Comparison of ENCODE assay signal across 1 cellular context in genomic region chr1:169485427-169486280, GRCh38.
TF ChIP-seq lines count a peak whose summit lies in the region.

Gene SLC19A2 (minus strand): TSS chr1:169485944. CDS start chr1:169485766, 178 bp downstream.

TF ChIP-seq in HepG2, 621 proteins besides CTCF, POLR2A, EP300 and RAD21 (continued from another document and continues in another):
- no peak for TF ChIP-seq ZNF3 (CRISPR knock-in tag; IDR thresholded peaks at IDR 0.05)
- TF ChIP-seq BORCS8-MEF2B (CRISPR knock-in tag; IDR thresholded peaks at IDR 0.05): no peak
- no peak for TF ChIP-seq NR3C1 (CRISPR knock-in tag; IDR thresholded peaks at IDR 0.05)
- TF ChIP-seq ZNF124 (CRISPR knock-in tag; IDR thresholded peaks at IDR 0.05): 0 out of 2 replicates have a peak, but pooled peaks have one; percentile 51
- TF ChIP-seq DZIP1 (CRISPR knock-in tag; IDR thresholded peaks at IDR 0.05): 0 out of 2 replicates have a peak, but pooled peaks have one; percentile 46
- peak; percentile 49; the same call in 1 of the 2 replicates for TF ChIP-seq MYNN (CRISPR knock-in tag; IDR thresholded peaks at IDR 0.05; ENCODE audit: low read depth)
- TF ChIP-seq SNRNP70 (IDR thresholded peaks at IDR 0.05; ENCODE audit: low read depth, low read length): no peak
- TF ChIP-seq SMAD1 (CRISPR knock-in tag; IDR thresholded peaks at IDR 0.05; ENCODE audit: borderline replicate concordance, low read depth): no peak; the same call in 1 of the 2 replicates
- no peak for TF ChIP-seq NFE2L1 (CRISPR knock-in tag; IDR thresholded peaks at IDR 0.05; ENCODE audit: borderline replicate concordance)
- TF ChIP-seq PCBP1 (IDR thresholded peaks at IDR 0.05; ENCODE audit: borderline replicate concordance, low read depth, low read length): no peak
- peak; percentile 89; the same call in 1 of the 2 replicates for TF ChIP-seq CREB3 (CRISPR knock-in tag; IDR thresholded peaks at IDR 0.05)
- TF ChIP-seq FIP1L1 (IDR thresholded peaks at IDR 0.05; ENCODE audit: borderline replicate concordance, insufficient read depth, low read depth, low read length): no peak
- peak; percentile 98 for TF ChIP-seq ZMYM4 (CRISPR knock-in tag; IDR thresholded peaks at IDR 0.05)
- no peak; the same call in 1 of the 2 replicates for TF ChIP-seq DPF2 (CRISPR knock-in tag; IDR thresholded peaks at IDR 0.05; ENCODE audit: borderline replicate concordance, low read depth)
- no peak for TF ChIP-seq HMGXB3 (CRISPR knock-in tag; IDR thresholded peaks at IDR 0.05; ENCODE audit: borderline replicate concordance)
- no peak for TF ChIP-seq TEAD2 (CRISPR knock-in tag; IDR thresholded peaks at IDR 0.05)
- TF ChIP-seq RBFOX2 (IDR thresholded peaks at IDR 0.05; ENCODE audit: low read depth, low read length): peak; percentile 97
- 0 out of 2 replicates have a peak, but pooled peaks have one; percentile 64 for TF ChIP-seq ZNF20 (CRISPR knock-in tag; IDR thresholded peaks at IDR 0.05)
- TF ChIP-seq THAP11 (CRISPR knock-in tag; IDR thresholded peaks at IDR 0.05): peak; percentile 2; the same call in 1 of the 2 replicates
- TF ChIP-seq ZNF510 (CRISPR knock-in tag; IDR thresholded peaks at IDR 0.05; ENCODE audit: low read depth): no peak; the same call in 1 of the 2 replicates
- TF ChIP-seq MXD3 (CRISPR knock-in tag; IDR thresholded peaks at IDR 0.05): peak; percentile 56; the same call in 1 of the 2 replicates
- TF ChIP-seq ZNF546 (CRISPR knock-in tag; conservative IDR thresholded peaks at IDR 0.05): no peak
- no peak for TF ChIP-seq PAF1 (CRISPR knock-in tag; IDR thresholded peaks at IDR 0.05)
- peak; percentile 79; the same call in 1 of the 2 replicates for TF ChIP-seq ZNF543 (CRISPR knock-in tag; IDR thresholded peaks at IDR 0.05)
- no peak for TF ChIP-seq ZNF24 (IDR thresholded peaks at IDR 0.05)
- peak; percentile 90 for TF ChIP-seq TBX2 (CRISPR knock-in tag; IDR thresholded peaks at IDR 0.05; ENCODE audit: borderline replicate concordance)
- no peak for TF ChIP-seq ZBTB42 (CRISPR knock-in tag; IDR thresholded peaks at IDR 0.05)
- peak; percentile 92 for TF ChIP-seq KLF11 (CRISPR knock-in tag; IDR thresholded peaks at IDR 0.05)
- no peak for TF ChIP-seq HNRNPK (IDR thresholded peaks at IDR 0.05; ENCODE audit: low read depth, low read length, poor library complexity, severe bottlenecking)
- no peak for TF ChIP-seq ZNF281 (CRISPR knock-in tag; IDR thresholded peaks at IDR 0.05; ENCODE audit: borderline replicate concordance)
- TF ChIP-seq ZFAT (CRISPR knock-in tag; conservative IDR thresholded peaks at IDR 0.05): no peak
- 0 out of 2 replicates have a peak, but pooled peaks have one; percentile 31 for TF ChIP-seq ZNF572 (CRISPR knock-in tag; IDR thresholded peaks at IDR 0.05)
- no peak for TF ChIP-seq HOXA7 (CRISPR knock-in tag; IDR thresholded peaks at IDR 0.05)
- TF ChIP-seq ZNF652 (CRISPR knock-in tag; IDR thresholded peaks at IDR 0.05; ENCODE audit: borderline replicate concordance, low read depth): peak; percentile 40; the same call in 1 of the 2 replicates
- TF ChIP-seq ZBTB21 (CRISPR knock-in tag; IDR thresholded peaks at IDR 0.05): 0 out of 2 replicates have a peak, but pooled peaks have one; percentile 28
- no peak for TF ChIP-seq SRSF4 (IDR thresholded peaks at IDR 0.05; ENCODE audit: low read depth, low read length, poor library complexity, severe bottlenecking)
- TF ChIP-seq SNAPC2 (CRISPR knock-in tag; IDR thresholded peaks at IDR 0.05): peak; percentile 83
- TF ChIP-seq ZNF225 (CRISPR knock-in tag; IDR thresholded peaks at IDR 0.05): 0 out of 2 replicates have a peak, but pooled peaks have one; percentile 33
- TF ChIP-seq HNRNPUL1 (IDR thresholded peaks at IDR 0.05; ENCODE audit: low read depth, low read length): no peak
- TF ChIP-seq ARID5B (CRISPR knock-in tag; IDR thresholded peaks at IDR 0.05): peak; percentile 58; the same call in 1 of the 2 replicates
- TF ChIP-seq TFAP4 (IDR thresholded peaks at IDR 0.05; ENCODE audit: borderline replicate concordance, low read depth): peak; percentile 95
- TF ChIP-seq ZBTB38 (CRISPR knock-in tag; IDR thresholded peaks at IDR 0.05): peak; percentile 14; the same call in 1 of the 2 replicates
- 0 out of 2 replicates have a peak, but pooled peaks have one; percentile 42 for TF ChIP-seq SNAI1 (CRISPR knock-in tag; IDR thresholded peaks at IDR 0.05; ENCODE audit: borderline replicate concordance)
- no peak for TF ChIP-seq ATF4 (CRISPR knock-in tag; IDR thresholded peaks at IDR 0.05)
- TF ChIP-seq HNF4G (IDR thresholded peaks at IDR 0.05; ENCODE audit: borderline replicate concordance, low read depth, low read length): 0 out of 2 replicates have a peak, but pooled peaks have one; percentile 7
- TF ChIP-seq HNF4G (CRISPR knock-in tag; IDR thresholded peaks at IDR 0.05; ENCODE audit: borderline replicate concordance, low read depth): no peak
- TF ChIP-seq XBP1 (CRISPR knock-in tag; IDR thresholded peaks at IDR 0.05): no peak
